Comparison of ENCODE assay signal across 22 cellular contexts in genomic region chr7:113172726-113173125, GRCh38.
"Had no signal": no experiment of that assay in that cellular context is flagged by ENCODE, and none has a peak within 500 bp of the region (broad histone marks: within the 10 kb centered on the region; RNA-seq: fewer than 3 reads in every experiment).

No MANE protein-coding gene starts in this region.

- DNase-seq: dermis blood vessel endothelial cell; dorsolateral prefrontal cortex; effector CD4-positive, alpha-beta T cell; effector memory CD4-positive, alpha-beta T cell; foreskin keratinocyte; heart left ventricle; hypothalamus; immature natural killer cell; islet precursor cell; left cardiac atrium; left ventricle myocardium superior; mesenchymal stem cell; mucosa of descending colon had no signal

- H3K4me1 ChIP-seq: esophagus muscularis mucosa, foreskin keratinocyte, gastroesophageal sphincter, heart left ventricle, left lung had no signal

- H2AFZ ChIP-seq: hepatocyte had no signal

- H3K36me3 Mint-ChIP-seq: immature natural killer cell had no signal

- H3K9me3 ChIP-seq: esophagus muscularis mucosa, gastroesophageal sphincter, left lung, mucosa of descending colon had no signal

- H3K27ac ChIP-seq: coronary artery, dorsolateral prefrontal cortex, esophagus muscularis mucosa, foreskin keratinocyte, gastroesophageal sphincter, heart left ventricle, hepatocyte, left lung had no signal

- H3K4me3 ChIP-seq: coronary artery, dorsolateral prefrontal cortex, esophagus muscularis mucosa, gastroesophageal sphincter, heart left ventricle, hepatocyte, left lung, mucosa of descending colon had no signal

- FAIRE-seq: colon, endothelial cell of umbilical vein, frontal cortex had no signal

- H3K27me3 ChIP-seq: dorsolateral prefrontal cortex, esophagus muscularis mucosa, foreskin keratinocyte, gastroesophageal sphincter, heart left ventricle, hepatocyte, left lung had no signal

- H3K27ac Mint-ChIP-seq: immature natural killer cell, mesothelial cell of epicardium had no signal

- H3K79me2 ChIP-seq: hepatocyte had no signal

- H3K4me3 Mint-ChIP-seq: immature natural killer cell, mesothelial cell of epicardium had no signal

- H3K4me2 ChIP-seq: hepatocyte had no signal

- H3K4me1 Mint-ChIP-seq: immature natural killer cell had no signal

- ATAC-seq: foreskin keratinocyte, gastroesophageal sphincter, heart left ventricle, left cardiac atrium, left lung, left ventricle myocardium superior, mucosa of descending colon had no signal

- H3K36me3 ChIP-seq: esophagus muscularis mucosa, gastroesophageal sphincter, heart left ventricle, left lung had no signal
